8 cellular contexts compared by ENCODE assay signal in genomic region chr4:48779998-48780866, GRCh38. TPM values are rescaled to one million over a fixed set of nuclear protein-coding genes. Genes with fewer than 3 reads are reported as not detected.
DNase-seq lines count a peak whose midpoint lies in the region; ATAC-seq and TF ChIP-seq lines count a peak whose summit lies in the region.

TSS of gene FRYL (minus strand) at chr4:48780279. CDS start at chr4:48634410, 145,869 bp downstream.

- no TSS peak for BruUV-seq in Calu3 (replicated peaks; lab: Mats Ljungman, UMichigan)

- CTCF ChIA-PET in Calu3 (lab: Charles Lee), result interaction anchor here (0.8 to 1.9 kb wide), 3 partner anchors 80 to 202 kb away, joined by 3 to 8 read pairs (median 6); no protein-coding TSS in a partner anchor

- ATAC-seq in GM21447 (IDR thresholded peaks at IDR 0.05; ENCODE audit: unreplicated experiment), result peak; percentile 93

- H3K36me3 ChIP-seq in HUES64 (ENCODE audit: insufficient read depth, low read length), result no peaks in the 10 kb centered on the region
- no peaks in the 10 kb centered on the region; the same call in 1 of the 2 replicates for H3K36me3 ChIP-seq in OCI-LY1 (ENCODE audit: insufficient read depth, low read length)

- peak within 1 kb of the TSS; percentile 100 for H3K4me2 ChIP-seq in OCI-LY1 (ENCODE audit: low read length)

- peak within 1 kb of the TSS; percentile 84 for H3K4me3 ChIP-seq in HUES64 (ENCODE audit: low read length)
- H3K4me3 ChIP-seq in OCI-LY1 (ENCODE audit: low read depth, low read length, poor library complexity, severe bottlenecking), result peak within 1 kb of the TSS; percentile 82

- WGBS in HUES64, result under 1% methylated on average over 47 of the region's 51 CpGs

- H3K4me1 Mint-ChIP-seq in Calu3 (ENCODE audit: low read depth, unreplicated experiment), result peaks cover 8% of the 10 kb centered on the region

- no peaks in the 10 kb centered on the region for H4K20me1 ChIP-seq in OCI-LY1 (ENCODE audit: insufficient read depth, low read length)

- peaks cover 40% of the 10 kb centered on the region for H3K79me2 ChIP-seq in OCI-LY1 (ENCODE audit: insufficient read depth, low read length)

- TF ChIP-seq CTCF in Calu3 (IDR thresholded peaks at IDR 0.05; ENCODE audit: unreplicated experiment) (no peak), OCI-LY1 (IDR thresholded peaks at IDR 0.05; ENCODE audit: low read length) (no peak)

- peak within 1 kb of the TSS; percentile 93 for H3K4me3 Mint-ChIP-seq in Calu3 (ENCODE audit: low read depth, unreplicated experiment)

- H3K4me1 ChIP-seq in HUES64 (ENCODE audit: insufficient read depth, low read length), result peaks cover 39% of the 10 kb centered on the region
- H3K4me1 ChIP-seq in OCI-LY1 (ENCODE audit: insufficient read depth, low read length, severe bottlenecking), result peaks cover 45% of the 10 kb centered on the region

- DNase-seq in Calu3, result peak; percentile 96
- DNase-seq in activated CD8-positive, alpha-beta memory T cell treated with anti-CD3 and anti-CD28 coated beads, Interleukin-2, amount 50 U/mL, for 4 hours, result peak; percentile 96
- peak; percentile 99 for DNase-seq in mesenteric fat pad (ENCODE audit: low spot score)
- peak; percentile 93 to 96 for DNase-seq in stimulated activated CD8-positive, alpha-beta memory T cell treated with anti-CD3 and anti-CD28 coated beads, Interleukin-15, amount 100 ng/mL, for 4 hours (ENCODE audit: low read depth in 2 of 2)

- H3K9me2 ChIP-seq in OCI-LY1 (ENCODE audit: low read depth, low read length), result no peaks in the 10 kb centered on the region

- in situ Hi-C loops in endometrial microvascular endothelial cells (cut with HindIII; ENCODE audit: inconsistent ontology term, low pct_unique_long_range_greater_than_20kb, low sequenced_read_pairs), result no loop called here

- peak within 1 kb of the TSS; percentile 6; the same call in 1 of the 2 replicates for H2AFZ ChIP-seq in OCI-LY1 (ENCODE audit: low read length)

- H3K27ac Mint-ChIP-seq in Calu3 (ENCODE audit: unreplicated experiment), result peak within 1 kb of the TSS; percentile 87

- H3K9ac ChIP-seq in HUES64 (ENCODE audit: low read depth, low read length) (peak within 1 kb of the TSS; percentile 86), OCI-LY1 (ENCODE audit: low read length) (peak within 1 kb of the TSS; percentile 86)

- peaks cover 42% of the 10 kb centered on the region for H3K36me3 Mint-ChIP-seq in Calu3 (ENCODE audit: insufficient read depth, unreplicated experiment)

- intact Hi-C loops in Calu3 (cut with micrococcal nuclease; ENCODE audit: unreplicated experiment), result loop anchor here (2.0 to 5.0 kb wide), 5 partner anchors 98 to 203 kb away; partner anchors contain the start of gene OCIAD2

- H3K27me3 ChIP-seq in HUES64 (ENCODE audit: insufficient read depth, low read length), result no peaks in the 10 kb centered on the region
- H3K27me3 ChIP-seq in OCI-LY1 (ENCODE audit: insufficient read depth, low read length), result no peaks in the 10 kb centered on the region

- no peaks in the 10 kb centered on the region for H3K9me3 Mint-ChIP-seq in Calu3 (ENCODE audit: low read depth, unreplicated experiment)

- no peaks in the 10 kb centered on the region for H3K9me3 ChIP-seq in HUES64 (ENCODE audit: insufficient read depth, low read depth, low read length)
- H3K9me3 ChIP-seq in OCI-LY1 (ENCODE audit: low read length), result no peaks in the 10 kb centered on the region

- H3F3A ChIP-seq in OCI-LY1 (ENCODE audit: insufficient read depth, low read length), result peaks cover 7% of the 10 kb centered on the region; the same call in 1 of the 2 replicates

- no peaks in the 10 kb centered on the region for H3K27me3 Mint-ChIP-seq in Calu3 (ENCODE audit: unreplicated experiment)

- H3K27ac ChIP-seq in HUES64 (ENCODE audit: low read depth, low read length), result peak within 1 kb of the TSS; percentile 91
- H3K27ac ChIP-seq in OCI-LY1 (ENCODE audit: low read depth, low read length, poor library complexity, severe bottlenecking), result peak within 1 kb of the TSS; percentile 75

RNA-seq across cellular contexts. Expression of gene FRYL, which starts in this region (rescaled TPM):
- total RNA-seq in Calu3 (2022), result 45.8 and 52.5 TPM in 2 replicates
- polyA plus RNA-seq in HUES64 (2013, experiment 1 of 2), result 14.5 TPM
- 15.7 TPM for polyA plus RNA-seq in HUES64 (2013, experiment 2 of 2)
- 57.8 TPM for total RNA-seq in endometrial microvascular endothelial cells (ENCODE audit: inconsistent ontology term)
- 53.0 TPM for total RNA-seq in mesenteric fat pad

Comparison
In these comparisons a context has a peak if more than half of its experiments do, and no peak if none do; other contexts are left out.
1. Peak in every context shown above with its lines: DNase-seq, ATAC-seq, H3K4me3 ChIP-seq and H3K27ac ChIP-seq.